ENCODE assay signal across 1 cellular context in genomic region chr16:28362600-28362999, GRCh38. TPM values are rescaled to one million over a fixed set of nuclear protein-coding genes. Genes with fewer than 3 reads are reported as not detected.
"Had no signal": no experiment of that assay in that cellular context is flagged by ENCODE, and none has a peak within 500 bp of the region (broad histone marks: within the 10 kb centered on the region; RNA-seq: fewer than 3 reads in every experiment).

No MANE protein-coding gene starts in this region.

RNA-seq across cellular contexts. Expression of gene NPIPB6, which starts 0.7 kb away (rescaled TPM):
- total RNA-seq: cardiac septum had no signal
